In the genomic region with DNA sequence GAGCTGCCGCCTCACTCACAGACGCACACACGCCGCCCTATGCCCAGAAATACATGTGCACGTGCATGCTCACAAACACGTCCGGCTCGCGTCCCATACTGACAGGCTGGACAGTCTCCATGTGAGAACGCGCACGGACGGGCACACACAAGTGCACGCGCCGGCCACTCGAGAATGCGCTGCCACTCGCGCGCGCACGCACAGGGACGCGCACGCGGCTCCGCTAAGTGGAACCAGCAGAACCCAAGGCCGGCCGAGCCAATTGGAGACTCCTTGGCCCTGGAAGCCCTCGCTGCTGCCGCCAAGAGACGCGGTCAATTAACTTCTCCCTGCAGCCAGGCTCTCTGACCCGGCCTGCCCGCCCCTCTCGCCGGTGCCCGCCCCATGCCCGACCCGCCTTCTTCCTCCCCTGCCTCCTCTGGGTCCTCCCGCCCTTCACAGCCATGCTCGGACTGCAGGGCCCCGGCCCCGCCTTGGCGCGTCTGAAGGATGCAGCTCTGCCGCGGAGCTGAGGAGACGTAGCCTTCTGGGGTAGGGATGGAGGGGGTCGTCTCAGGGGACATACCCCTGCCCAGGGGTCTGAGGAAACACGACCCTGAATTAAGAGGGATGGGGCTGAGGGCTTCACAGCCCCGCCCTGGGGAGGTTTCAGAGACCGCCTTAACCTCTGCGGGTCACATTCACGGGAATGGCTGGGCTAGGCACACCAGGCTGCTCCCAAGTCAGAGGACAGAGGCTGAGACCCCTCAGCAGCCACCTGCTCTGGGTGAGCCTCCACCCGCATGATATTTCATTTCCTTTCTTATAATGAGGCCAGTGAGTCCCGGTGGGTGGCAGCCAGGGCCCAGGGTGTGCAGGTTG, we compare ENCODE assay signal across 8 cellular contexts. TPM values are rescaled to one million over a fixed set of nuclear protein-coding genes. Genes with fewer than 3 reads are reported as not detected.
DNase-seq lines count a peak whose midpoint lies in the region; ATAC-seq and TF ChIP-seq lines count a peak whose summit lies in the region.

No MANE protein-coding gene starts in this region.

- peaks cover 0 to 36% (median 0%) of the 10 kb centered on the region in 7 donors for H3K27me3 ChIP-seq in heart right ventricle

- TF ChIP-seq CTCF in heart right ventricle (IDR thresholded peaks at IDR 0.05) (peak in 2 of 9 donors; percentile 25 to 26), omental fat pad (IDR thresholded peaks at IDR 0.05) (no peak)

- intact Hi-C loops in heart right ventricle (cut with DNase I), result no loop called here

- peaks cover 11 to 60% (median 31%) of the 10 kb centered on the region in 9 donors for H3K4me1 ChIP-seq in heart right ventricle

- peak overlapping the region in 9 of 10 donors; percentile 16 to 72 (median 43) for H3K27ac ChIP-seq in heart right ventricle

- DNase-seq in NCI-H2171 treated with DMSO at 0.1 percent for 48 hours (lab: John Stamatoyannopoulos, UW) (peak; percentile 1), NCI-H2171 (lab: John Stamatoyannopoulos, UW) (no peak), NCI-H146 treated with DMSO at 0.1 percent for 48 hours (lab: John Stamatoyannopoulos, UW; ENCODE audit: unreplicated experiment) (peak; percentile 63), anterior cingulate cortex (lab: John Stamatoyannopoulos, UW) (peak in 56 of 58 donors; percentile 23 to 89 (median 72)), heart right ventricle (peak; percentile 72 to 77), omental fat pad (ENCODE audit: low spot score) (peak; percentile 34), NCI-H1436 (lab: John Stamatoyannopoulos, UW) (no peak)
- DNase-seq in activated effector memory CD4-positive, alpha-beta T cell treated with Interleukin-2 at 50 U/mL for 16 hours, result no peak

- WGBS in heart right ventricle, 2 donors, result 5 to 8% methylated on average over 58 of the region's 58 CpGs

- H3K36me3 ChIP-seq in heart right ventricle, result no peaks in the 10 kb centered on the region

- no peaks in the 10 kb centered on the region for H3K9me3 ChIP-seq in heart right ventricle

- peak; percentile 57 to 86 (median 77) for ATAC-seq in heart right ventricle
- ATAC-seq in omental fat pad (ENCODE audit: low FRiP score), result peak; percentile 71

- peak overlapping the region in 9 of 10 donors; percentile 17 to 54 (median 50) for H3K4me3 ChIP-seq in heart right ventricle

RNA-seq across cellular contexts. Expression of gene PTH1R, which starts 15.0 kb away (rescaled TPM):
- 10 to 100 TPM in 2 of 10 donors, 1 to 10 TPM in 8; 1.5 to 18.5 (median 3.0) TPM for total RNA-seq in heart right ventricle
- 10 to 100 TPM; 12.8 to 89.8 TPM for polyA plus RNA-seq in heart right ventricle
- 10 to 100 TPM; 16.1 to 32.3 (median 17.9) TPM for total RNA-seq in omental fat pad

RNA-seq across cellular contexts. Expression of gene MYL3, which starts 29.3 kb away (rescaled TPM):
- total RNA-seq in heart right ventricle, result 1,000 to 10,000 TPM; 5,377 to 9,904 (median 7,431) TPM
- polyA plus RNA-seq in heart right ventricle, result 1,000 to 10,000 TPM; 7,541 to 8,578 TPM
- total RNA-seq in omental fat pad, result 10 to 100 TPM in 1 of 4 donors, 1 to 10 TPM in 3; 3.9 to 11.7 (median 5.0) TPM

Comparison
In these comparisons a context has a peak if more than half of its experiments do, and no peak if none do; other contexts are left out.
1. DNase-seq: peak in NCI-H2171 treated with DMSO at 0.1 percent for 48 hours (single experiment), NCI-H146 treated with DMSO at 0.1 percent for 48 hours (single experiment), anterior cingulate cortex (56 of 58), heart right ventricle (2 of 2) and omental fat pad (single experiment); none in NCI-H2171 (single experiment), NCI-H1436 (single experiment) and activated effector memory CD4-positive, alpha-beta T cell treated with Interleukin-2 at 50 U/mL for 16 hours (single experiment).
2. RNA of gene MYL3, which starts 29.3 kb away (total RNA-seq): 5,377 to 9,904 TPM in heart right ventricle; 3.9 to 11.7 TPM in omental fat pad; every median in the first group is over 100 times any median in the second.